8 cellular contexts compared by ENCODE assay signal in genomic region chr20:63864545-63864977, GRCh38. TPM values are rescaled to one million over a fixed set of nuclear protein-coding genes. Genes with fewer than 3 reads are reported as not detected.
A peak's percentile ranks its signal among the peaks of the same experiment; 100 is the strongest.
DNase-seq lines count a peak whose midpoint lies in the region; ATAC-seq and TF ChIP-seq lines count a peak whose summit lies in the region.
"Had no signal": no experiment of that assay in that cellular context is flagged by ENCODE, and none has a peak within 500 bp of the region (broad histone marks: within the 10 kb centered on the region; RNA-seq: fewer than 3 reads in every experiment).

No MANE protein-coding gene starts in this region.

- H3K27ac Mint-ChIP-seq in activated CD4-positive, alpha-beta memory T cell treated with anti-CD3 and anti-CD28 coated beads, Interleukin-2, amount 10 ng/mL, durations not matched to agents 7 days and 5 days: peak overlapping the region; percentile 88

- DNase-seq in HFF-Myc (ENCODE audit: extremely low read depth, low read depth) (no peak), superior temporal gyrus (ENCODE audit: extremely low spot score) (no peak)
- no peak for DNase-seq in activated CD4-positive, alpha-beta memory T cell treated with anti-CD3 and anti-CD28 coated beads, Interleukin-2, amount 10 ng/mL, durations not matched to agents 7 days and 5 days

- H3K4me1 ChIP-seq in iPS-18a (ENCODE audit: control insufficient read depth, low read depth, low read length) (no peaks in the 10 kb centered on the region), stomach smooth muscle (ENCODE audit: control insufficient read depth, insufficient read depth, low read length) (peaks cover 23% of the 10 kb centered on the region)

- H3K27me3 ChIP-seq in iPS-18a (ENCODE audit: control insufficient read depth, insufficient read depth, low read length): no peaks in the 10 kb centered on the region
- no peaks in the 10 kb centered on the region for H3K27me3 ChIP-seq in stomach smooth muscle (ENCODE audit: control insufficient read depth in 1 of 2, insufficient read depth in 2 of 2, low read length in 2 of 2)

- no peaks in the 10 kb centered on the region for H3K27me3 Mint-ChIP-seq in activated CD4-positive, alpha-beta memory T cell treated with anti-CD3 and anti-CD28 coated beads, Interleukin-2, amount 10 ng/mL, durations not matched to agents 7 days and 5 days

- CTCF ChIA-PET in activated CD4-positive, alpha-beta memory T cell treated with anti-CD3 and anti-CD28 coated beads, Interleukin-2, amount 10 ng/mL, durations not matched to agents 7 days and 5 days (lab: Charles Lee): interaction anchor here (0.9 to 3.8 kb wide), 15 partner anchors 9 to 326 kb away, joined by 3 to 29 read pairs (median 7); partner anchors contain the start of genes ARFRP1, HELZ2, PRPF6 and PTK6

- H3K4me1 Mint-ChIP-seq in activated CD4-positive, alpha-beta memory T cell treated with anti-CD3 and anti-CD28 coated beads, Interleukin-2, amount 10 ng/mL, durations not matched to agents 7 days and 5 days: peaks cover 41% of the 10 kb centered on the region

- TF ChIP-seq CTCF in HFF-Myc (IDR thresholded peaks at IDR 0.05; ENCODE audit: low read depth, low read length, missing control alignments): no peak

- no peaks in the 10 kb centered on the region for H3K9me3 Mint-ChIP-seq in activated CD4-positive, alpha-beta memory T cell treated with anti-CD3 and anti-CD28 coated beads, Interleukin-2, amount 10 ng/mL, durations not matched to agents 7 days and 5 days

- POLR2A ChIA-PET in activated CD4-positive, alpha-beta memory T cell treated with anti-CD3 and anti-CD28 coated beads, Interleukin-2, amount 10 ng/mL, durations not matched to agents 7 days and 5 days (lab: Charles Lee): interaction anchor here (0.7 to 3.3 kb wide), 30 partner anchors 10 to 344 kb away, joined by 3 to 35 read pairs (median 5); partner anchors contain the start of genes ARFRP1, DNAJC5, GMEB2 and LIME1

- peaks cover 7% of the 10 kb centered on the region for H3K36me3 ChIP-seq in iPS-18a (ENCODE audit: control insufficient read depth, low read depth, low read length)
- H3K36me3 ChIP-seq in stomach smooth muscle (ENCODE audit: control insufficient read depth in 2 of 2, insufficient read depth in 2 of 2, low read length in 2 of 2): peaks cover 9 to 11% of the 10 kb centered on the region in 2 donors

- H3K36me3 Mint-ChIP-seq in activated CD4-positive, alpha-beta memory T cell treated with anti-CD3 and anti-CD28 coated beads, Interleukin-2, amount 10 ng/mL, durations not matched to agents 7 days and 5 days (ENCODE audit: low read depth): peaks cover 32% of the 10 kb centered on the region

- ATAC-seq in HG03139 (IDR thresholded peaks at IDR 0.05; ENCODE audit: unreplicated experiment): no peak
- ATAC-seq in HG03045 (IDR thresholded peaks at IDR 0.05; ENCODE audit: unreplicated experiment): no peak

- peak overlapping the region; percentile 55 for H3K27ac ChIP-seq in iPS-18a (ENCODE audit: low read length)
- H3K27ac ChIP-seq in stomach smooth muscle (ENCODE audit: low read length): peak overlapping the region; percentile 85

- H3K9ac ChIP-seq in iPS-18a (ENCODE audit: low read length) (peak overlapping the region; percentile 89), stomach smooth muscle (ENCODE audit: low read length in 2 of 2) (peak overlapping the region; percentile 83 to 94)

- H3K4me3 ChIP-seq in HFF-Myc (replicated peaks; ENCODE audit: low read depth, low read length) (peak overlapping the region; percentile 92), iPS-18a (ENCODE audit: low read length) (peak overlapping the region; percentile 83), stomach smooth muscle (ENCODE audit: low read length in 2 of 2) (peak overlapping the region; percentile 91 to 94)

- H3K4me3 Mint-ChIP-seq in activated CD4-positive, alpha-beta memory T cell treated with anti-CD3 and anti-CD28 coated beads, Interleukin-2, amount 10 ng/mL, durations not matched to agents 7 days and 5 days: peak overlapping the region; percentile 83

- no peaks in the 10 kb centered on the region for H3K9me3 ChIP-seq in iPS-18a (ENCODE audit: control insufficient read depth, low read depth, low read length)
- H3K9me3 ChIP-seq in stomach smooth muscle (ENCODE audit: control insufficient read depth in 2 of 2, low read length in 2 of 2): no peaks in the 10 kb centered on the region

RNA-seq across cellular contexts. Expression of gene TPD52L2, which starts 0.5 kb away (rescaled TPM):
- total RNA-seq in activated CD4-positive, alpha-beta memory T cell treated with anti-CD3 and anti-CD28 coated beads, Interleukin-2, amount 10 ng/mL, durations not matched to agents 7 days and 5 days: 10 to 100 TPM; 48.2 to 48.7 TPM

RNA-seq across cellular contexts. Expression of gene ABHD16B, which starts 3.3 kb away (rescaled TPM):
- total RNA-seq in activated CD4-positive, alpha-beta memory T cell treated with anti-CD3 and anti-CD28 coated beads, Interleukin-2, amount 10 ng/mL, durations not matched to agents 7 days and 5 days: not detected
- total RNA-seq: pulmonary artery endothelial cell had no signal

RNA-seq across cellular contexts. Expression of gene DNAJC5, which starts 30.4 kb away (rescaled TPM):
- 10 to 100 TPM; 58.6 to 59.7 TPM for total RNA-seq in activated CD4-positive, alpha-beta memory T cell treated with anti-CD3 and anti-CD28 coated beads, Interleukin-2, amount 10 ng/mL, durations not matched to agents 7 days and 5 days

RNA-seq across cellular contexts. Expression of gene ZBTB46, which starts 33.5 kb away (rescaled TPM):
- under 1 TPM; 0.53 to 0.65 TPM for total RNA-seq in activated CD4-positive, alpha-beta memory T cell treated with anti-CD3 and anti-CD28 coated beads, Interleukin-2, amount 10 ng/mL, durations not matched to agents 7 days and 5 days
